Comparison of ENCODE assay signal across 40 cellular contexts in genomic region chr3:65603631-65604030, GRCh38.
"Had no signal": no experiment of that assay in that cellular context is flagged by ENCODE, and none has a peak within 500 bp of the region (broad histone marks: within the 10 kb centered on the region; RNA-seq: fewer than 3 reads in every experiment).

No MANE protein-coding gene starts in this region.

- DNase-seq: activated effector memory CD4-positive, alpha-beta T cell treated with anti-CD3 and anti-CD28 coated beads, Interleukin-2, amount 50 U/mL, for 16 hours; activated effector memory CD4-positive, alpha-beta T cell treated with Interleukin-2 at 50 U/mL for 16 hours; activated gamma-delta T cell; activated gamma-delta T cell treated with Interleukin-2 at 50 U/mL for 16 hours; activated naive CD4-positive, alpha-beta T cell; activated naive CD4-positive, alpha-beta T cell treated with anti-CD3 and anti-CD28 coated beads for 36 hours; activated naive CD4-positive, alpha-beta T cell treated with anti-CD3 and anti-CD28 coated beads, Interleukin-2, amount 10 ng/mL, durations not matched to agents 7 days and 5 days; activated naive CD4-positive, alpha-beta T cell treated with anti-CD3 and anti-CD28 coated beads, Interleukin-2, amount 50 U/mL, for 16 hours; activated naive CD4-positive, alpha-beta T cell treated with Interleukin-2 at 50 U/mL for 16 hours; activated naive CD8-positive, alpha-beta T cell treated with anti-CD3 and anti-CD28 coated beads for 36 hours; activated naive CD8-positive, alpha-beta T cell treated with anti-CD3 and anti-CD28 coated beads, Interleukin-2, amount 10 ng/mL, durations not matched to agents 7 days and 5 days; activated naive CD8-positive, alpha-beta T cell treated with anti-CD3 and anti-CD28 coated beads, Interleukin-2, amount 50 U/mL, for 24 hours; activated T-cell treated with anti-CD3 and anti-CD28 coated beads, Interleukin-2, amount 50 U/mL, for 1 hour; activated T-cell treated with anti-CD3 and anti-CD28 coated beads, Interleukin-2, amount 50 U/mL, for 24 hours; activated T-cell treated with anti-CD3 and anti-CD28 coated beads, Interleukin-2, amount 50 U/mL, for 4 hours; activated T-cell treated with anti-CD3 and anti-CD28 coated beads, Interleukin-2, amount 50 U/mL, for 48 hours; activated T-cell treated with anti-CD3 and anti-CD28 coated beads, Interleukin-2, amount 50 U/mL, for 72 hours; adrenal gland; amniotic stem cell; amygdala; anterior cingulate cortex; aorta; body of pancreas; brain microvascular endothelial cell; caudate nucleus; central memory CD4-positive, alpha-beta T cell; cerebellar nuclear complex had no signal

- ATAC-seq: activated naive CD4-positive, alpha-beta T cell treated with anti-CD3 and anti-CD28 coated beads, Interleukin-2, amount 50 U/mL, for 72 hours; activated naive CD8-positive, alpha-beta T cell treated with anti-CD3 and anti-CD28 coated beads, Interleukin-2, amount 50 U/mL, for 24 hours; activated T-cell treated with anti-CD3 and anti-CD28 coated beads, Interleukin-2, amount 50 U/mL, for 4 hours; activated T-cell treated with anti-CD3 and anti-CD28 coated beads, Interleukin-2, amount 50 U/mL, for 72 hours; activated T-helper 17 cell treated with anti-CD3 and anti-CD28 coated beads, Interleukin-2, amount 50 U/mL, for 72 hours; body of pancreas had no signal

- H3K4me1 ChIP-seq: ascending aorta, body of pancreas, breast epithelium had no signal

- H3K4me1 Mint-ChIP-seq: activated naive CD4-positive, alpha-beta T cell treated with anti-CD3 and anti-CD28 coated beads, Interleukin-2, amount 10 ng/mL, durations not matched to agents 7 days and 5 days; activated naive CD4-positive, alpha-beta T cell treated with anti-CD3 and anti-CD28 coated beads, Interleukin-2, amount 50 U/mL, for 24 hours; activated naive CD8-positive, alpha-beta T cell treated with anti-CD3 and anti-CD28 coated beads for 36 hours; activated naive CD8-positive, alpha-beta T cell treated with anti-CD3 and anti-CD28 coated beads, Interleukin-2, amount 10 ng/mL, durations not matched to agents 7 days and 5 days; activated naive CD8-positive, alpha-beta T cell treated with anti-CD3 and anti-CD28 coated beads, Interleukin-2, amount 50 U/mL, for 24 hours; activated T-helper 17 cell treated with anti-CD3 and anti-CD28 coated beads, Interleukin-2, amount 50 U/mL, for 72 hours; central memory CD8-positive, alpha-beta T cell had no signal

- H3K36me3 Mint-ChIP-seq: activated naive CD4-positive, alpha-beta T cell treated with anti-CD3 and anti-CD28 coated beads, Interleukin-2, amount 10 ng/mL, durations not matched to agents 7 days and 5 days; activated naive CD4-positive, alpha-beta T cell treated with anti-CD3 and anti-CD28 coated beads, Interleukin-2, amount 50 U/mL, for 24 hours; activated naive CD4-positive, alpha-beta T cell treated with anti-CD3 and anti-CD28 coated beads, Interleukin-2, amount 50 U/mL, for 72 hours; activated naive CD8-positive, alpha-beta T cell; activated naive CD8-positive, alpha-beta T cell treated with anti-CD3 and anti-CD28 coated beads for 36 hours; activated naive CD8-positive, alpha-beta T cell treated with anti-CD3 and anti-CD28 coated beads, Interleukin-2, amount 10 ng/mL, durations not matched to agents 7 days and 5 days; brain had no signal

- H3K36me3 ChIP-seq: adrenal gland, ascending aorta, brain microvascular endothelial cell, breast epithelium, cardiac muscle cell had no signal

- H3K9me3 ChIP-seq: adrenal gland, ascending aorta, body of pancreas, breast epithelium had no signal

- H3K27ac ChIP-seq: adrenal gland, ascending aorta, body of pancreas, brain microvascular endothelial cell, breast epithelium, cardiac muscle cell had no signal

- FAIRE-seq: astrocyte, bronchial epithelial cell had no signal

- H3K4me3 Mint-ChIP-seq: activated naive CD4-positive, alpha-beta T cell treated with anti-CD3 and anti-CD28 coated beads for 36 hours; activated naive CD4-positive, alpha-beta T cell treated with anti-CD3 and anti-CD28 coated beads, Interleukin-2, amount 10 ng/mL, durations not matched to agents 7 days and 5 days; activated naive CD4-positive, alpha-beta T cell treated with anti-CD3 and anti-CD28 coated beads, Interleukin-2, amount 50 U/mL, for 24 hours; activated naive CD8-positive, alpha-beta T cell; activated naive CD8-positive, alpha-beta T cell treated with anti-CD3 and anti-CD28 coated beads for 36 hours; activated naive CD8-positive, alpha-beta T cell treated with anti-CD3 and anti-CD28 coated beads, Interleukin-2, amount 10 ng/mL, durations not matched to agents 7 days and 5 days; activated naive CD8-positive, alpha-beta T cell treated with anti-CD3 and anti-CD28 coated beads, Interleukin-2, amount 50 U/mL, for 24 hours; activated T-cell treated with anti-CD3 and anti-CD28 coated beads, Interleukin-2, amount 50 U/mL, for 24 hours; activated T-cell treated with anti-CD3 and anti-CD28 coated beads, Interleukin-2, amount 50 U/mL, for 4 hours; activated T-cell treated with anti-CD3 and anti-CD28 coated beads, Interleukin-2, amount 50 U/mL, for 72 hours; activated T-helper 1 cell treated with anti-CD3 and anti-CD28 coated beads, Interleukin-12 subunit alpha, Interleukin-12 subunit beta, Interleukin-2, Interleukin-4 antibody, amounts not matched to agents 30 ng/mL and 10 ng/mL and 1 ng/mL, durations not matched to agents 14 hours and 24 hours and 36 hours; activated T-helper 17 cell treated with anti-CD3 and anti-CD28 coated beads, Interleukin-2, amount 50 U/mL, for 72 hours; brain; central memory CD8-positive, alpha-beta T cell had no signal

- H3K9me3 Mint-ChIP-seq: activated naive CD4-positive, alpha-beta T cell treated with anti-CD3 and anti-CD28 coated beads for 36 hours; activated naive CD4-positive, alpha-beta T cell treated with anti-CD3 and anti-CD28 coated beads, Interleukin-2, amount 10 ng/mL, durations not matched to agents 7 days and 5 days; activated naive CD4-positive, alpha-beta T cell treated with anti-CD3 and anti-CD28 coated beads, Interleukin-2, amount 50 U/mL, for 24 hours; activated naive CD8-positive, alpha-beta T cell treated with anti-CD3 and anti-CD28 coated beads for 36 hours; activated naive CD8-positive, alpha-beta T cell treated with anti-CD3 and anti-CD28 coated beads, Interleukin-2, amount 10 ng/mL, durations not matched to agents 7 days and 5 days; activated T-cell treated with anti-CD3 and anti-CD28 coated beads, Interleukin-2, amount 50 U/mL, for 24 hours; activated T-cell treated with anti-CD3 and anti-CD28 coated beads, Interleukin-2, amount 50 U/mL, for 4 hours; activated T-helper 1 cell treated with anti-CD3 and anti-CD28 coated beads, Interleukin-12 subunit alpha, Interleukin-12 subunit beta, Interleukin-2, Interleukin-4 antibody, amounts not matched to agents 30 ng/mL and 10 ng/mL and 1 ng/mL, durations not matched to agents 14 hours and 24 hours and 36 hours; activated T-helper 2 cell treated with anti-CD3 and anti-CD28 coated beads, Interferon-gamma antibody, Interleukin-2, Interleukin-4, amounts not matched to agents 10 μg/mL and 5 μg/mL and 100 μg/mL, durations not matched to agents 14 hours and 24 hours and 36 hours; brain had no signal

- H3K27me3 ChIP-seq: adrenal gland, ascending aorta, body of pancreas, brain microvascular endothelial cell, breast epithelium had no signal

- H3K27ac Mint-ChIP-seq: activated naive CD4-positive, alpha-beta T cell treated with anti-CD3 and anti-CD28 coated beads for 36 hours; activated naive CD4-positive, alpha-beta T cell treated with anti-CD3 and anti-CD28 coated beads, Interleukin-2, amount 10 ng/mL, durations not matched to agents 7 days and 5 days; activated naive CD4-positive, alpha-beta T cell treated with anti-CD3 and anti-CD28 coated beads, Interleukin-2, amount 50 U/mL, for 24 hours; activated naive CD4-positive, alpha-beta T cell treated with anti-CD3 and anti-CD28 coated beads, Interleukin-2, amount 50 U/mL, for 72 hours; activated naive CD8-positive, alpha-beta T cell; activated naive CD8-positive, alpha-beta T cell treated with anti-CD3 and anti-CD28 coated beads for 36 hours; activated naive CD8-positive, alpha-beta T cell treated with anti-CD3 and anti-CD28 coated beads, Interleukin-2, amount 10 ng/mL, durations not matched to agents 7 days and 5 days; activated naive CD8-positive, alpha-beta T cell treated with anti-CD3 and anti-CD28 coated beads, Interleukin-2, amount 50 U/mL, for 24 hours; activated T-cell treated with anti-CD3 and anti-CD28 coated beads, Interleukin-2, amount 50 U/mL, for 24 hours; activated T-cell treated with anti-CD3 and anti-CD28 coated beads, Interleukin-2, amount 50 U/mL, for 72 hours; activated T-helper 1 cell treated with anti-CD3 and anti-CD28 coated beads, Interleukin-12 subunit alpha, Interleukin-12 subunit beta, Interleukin-2, Interleukin-4 antibody, amounts not matched to agents 30 ng/mL and 10 ng/mL and 1 ng/mL, durations not matched to agents 14 hours and 24 hours and 36 hours; activated T-helper 17 cell treated with anti-CD3 and anti-CD28 coated beads, Interleukin-2, amount 50 U/mL, for 72 hours; activated T-helper 2 cell treated with anti-CD3 and anti-CD28 coated beads, Interferon-gamma antibody, Interleukin-2, Interleukin-4, amounts not matched to agents 10 μg/mL and 5 μg/mL and 100 μg/mL, durations not matched to agents 14 hours and 24 hours and 36 hours; brain had no signal

- H3K27me3 Mint-ChIP-seq: activated naive CD4-positive, alpha-beta T cell treated with anti-CD3 and anti-CD28 coated beads, Interleukin-2, amount 10 ng/mL, durations not matched to agents 7 days and 5 days; activated naive CD8-positive, alpha-beta T cell; activated naive CD8-positive, alpha-beta T cell treated with anti-CD3 and anti-CD28 coated beads, Interleukin-2, amount 10 ng/mL, durations not matched to agents 7 days and 5 days; activated naive CD8-positive, alpha-beta T cell treated with anti-CD3 and anti-CD28 coated beads, Interleukin-2, amount 50 U/mL, for 24 hours; activated T-helper 17 cell treated with anti-CD3 and anti-CD28 coated beads, Interleukin-2, amount 50 U/mL, for 72 hours had no signal

- H3K4me3 ChIP-seq: adrenal gland, ascending aorta, body of pancreas, breast epithelium, cardiac muscle cell had no signal
